In the genomic region with DNA sequence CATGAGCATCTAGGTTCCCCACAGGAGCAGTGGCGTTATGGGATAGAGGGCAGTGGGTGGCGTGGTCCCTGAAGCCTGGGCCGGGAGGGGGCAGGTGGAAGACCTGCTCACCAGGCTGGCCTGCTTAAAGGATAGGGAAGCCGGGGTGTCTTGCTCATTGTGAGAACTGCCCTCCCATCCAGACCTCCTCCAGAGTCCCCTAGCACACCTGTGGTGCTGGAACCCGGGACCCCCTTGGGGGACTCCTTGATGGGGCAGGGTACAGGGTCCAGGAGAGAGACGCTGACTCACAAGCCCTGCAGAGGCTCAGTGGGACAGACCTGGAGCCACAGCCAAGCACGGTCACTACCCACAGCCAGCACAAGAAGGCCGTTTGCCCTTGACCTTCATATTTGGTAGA, we compare ENCODE assay signal across 19 cellular contexts. TPM values are rescaled to one million over a fixed set of nuclear protein-coding genes. Genes with fewer than 3 reads are reported as not detected.
A peak's percentile ranks its signal among the peaks of the same experiment; 100 is the strongest.
DNase-seq lines count a peak whose midpoint lies in the region; ATAC-seq, FAIRE-seq and TF ChIP-seq lines count a peak whose summit lies in the region.
"Had no signal": no experiment of that assay in that cellular context is flagged by ENCODE, and none has a peak within 500 bp of the region (broad histone marks: within the 10 kb centered on the region; RNA-seq: fewer than 3 reads in every experiment).

No MANE protein-coding gene starts in this region.

- H3K9me3 Mint-ChIP-seq in activated T-cell treated with anti-CD3 and anti-CD28 coated beads, Interleukin-2, amount 50 U/mL, for 24 hours = no peaks in the 10 kb centered on the region
- H3K9me3 Mint-ChIP-seq in activated T-cell treated with anti-CD3 and anti-CD28 coated beads, Interleukin-2, amount 50 U/mL, for 72 hours = no peaks in the 10 kb centered on the region
- no peaks in the 10 kb centered on the region for H3K9me3 Mint-ChIP-seq in type B pancreatic cell
- no peaks in the 10 kb centered on the region for H3K9me3 Mint-ChIP-seq in Caco-2 (ENCODE audit: unreplicated experiment)

- no peak overlapping the region for H3K27ac Mint-ChIP-seq in activated T-cell treated with anti-CD3 and anti-CD28 coated beads, Interleukin-2, amount 50 U/mL, for 24 hours
- H3K27ac Mint-ChIP-seq in activated T-cell treated with anti-CD3 and anti-CD28 coated beads, Interleukin-2, amount 50 U/mL, for 72 hours = no peak overlapping the region
- H3K27ac Mint-ChIP-seq in type B pancreatic cell = peak overlapping the region; percentile 96
- no peak overlapping the region for H3K27ac Mint-ChIP-seq in Caco-2 (ENCODE audit: unreplicated experiment)
- H3K27ac Mint-ChIP-seq in T-helper 17 cell = no peak overlapping the region
- H3K27ac Mint-ChIP-seq: CD14-positive monocyte had no signal

- TF ChIP-seq CTCF in RWPE2 (IDR thresholded peaks at IDR 0.05; ENCODE audit: poor library complexity, severe bottlenecking) (no peak), kidney (IDR thresholded peaks at IDR 0.05; ENCODE audit: borderline replicate concordance, extremely low read depth, insufficient read depth) (no peak), type B pancreatic cell (conservative IDR thresholded peaks at IDR 0.05) (no peak), Caco-2 (IDR thresholded peaks at IDR 0.05; ENCODE audit: insufficient read depth in 1 of 2, low read depth in 1 of 2, low read length in 1 of 2, severe bottlenecking in 1 of 2, unreplicated experiment in 1 of 2) (no peak)

- peaks cover 23% of the 10 kb centered on the region for H3K4me1 ChIP-seq in RWPE2 (ENCODE audit: insufficient read depth, poor library complexity, severe bottlenecking)
- no peaks in the 10 kb centered on the region for H3K4me1 ChIP-seq in kidney (ENCODE audit: control insufficient read depth in 1 of 2, insufficient read depth in 1 of 2, low read depth in 1 of 2, low read length in 2 of 2)
- peaks cover 3% of the 10 kb centered on the region; the same call in 1 of the 2 replicates for H3K4me1 ChIP-seq in Caco-2

- no peak for ATAC-seq in activated T-cell treated with anti-CD3 and anti-CD28 coated beads, Interleukin-2, amount 50 U/mL, for 72 hours (replicated peaks in 1 of 2)
- ATAC-seq in RWPE2 (ENCODE audit: low read depth) (no peak), T-helper 17 cell (no peak), HG02678 (IDR thresholded peaks at IDR 0.05; ENCODE audit: unreplicated experiment) (no peak)
- ATAC-seq: GM12878 had no signal

- peaks cover 84% of the 10 kb centered on the region for H3K27me3 Mint-ChIP-seq in activated T-cell treated with anti-CD3 and anti-CD28 coated beads, Interleukin-2, amount 50 U/mL, for 24 hours
- peaks cover 46% of the 10 kb centered on the region for H3K27me3 Mint-ChIP-seq in activated T-cell treated with anti-CD3 and anti-CD28 coated beads, Interleukin-2, amount 50 U/mL, for 72 hours (ENCODE audit: low read depth)
- peaks cover 59% of the 10 kb centered on the region for H3K27me3 Mint-ChIP-seq in type B pancreatic cell
- no peaks in the 10 kb centered on the region for H3K27me3 Mint-ChIP-seq in Caco-2 (ENCODE audit: insufficient read depth, unreplicated experiment)
- H3K27me3 Mint-ChIP-seq in T-helper 17 cell = peaks cover 77% of the 10 kb centered on the region

- H3K27ac ChIP-seq in RWPE2 (ENCODE audit: poor library complexity, severe bottlenecking) (peak overlapping the region; percentile 83), kidney (ENCODE audit: low read depth in 2 of 2, low read length in 2 of 2) (no peak overlapping the region)

- POLR2A ChIA-PET in Caco-2 (lab: Charles Lee) = no interaction called here

- H3K36me3 ChIP-seq in RWPE2 (ENCODE audit: low read depth) (no peaks in the 10 kb centered on the region), kidney (ENCODE audit: control insufficient read depth in 1 of 2, insufficient read depth in 2 of 2, low read length in 2 of 2) (no peaks in the 10 kb centered on the region), Caco-2 (ENCODE audit: control insufficient read depth, insufficient read depth, low read length) (no peaks in the 10 kb centered on the region)

- CTCF ChIA-PET in Caco-2 (lab: Charles Lee) = no interaction called here

- no peak overlapping the region for H3K9ac ChIP-seq in kidney (ENCODE audit: low read length in 2 of 2)

- H3K27me3 ChIP-seq in RWPE2 (ENCODE audit: insufficient read depth, poor library complexity, severe bottlenecking) (no peaks in the 10 kb centered on the region), Caco-2 (replicated peaks; ENCODE audit: control insufficient read depth, insufficient read depth, low read length) (no peaks in the 10 kb centered on the region)

- no peak overlapping the region for H3K4me3 ChIP-seq in RWPE2 (ENCODE audit: severe bottlenecking)
- no peak overlapping the region for H3K4me3 ChIP-seq in kidney (ENCODE audit: low read length in 2 of 2)
- no peak overlapping the region for H3K4me3 ChIP-seq in Caco-2 (ENCODE audit: low read depth, low read length)
- H3K4me3 ChIP-seq: GM12878 had no signal

- peaks cover 9% of the 10 kb centered on the region for H3K4me1 Mint-ChIP-seq in activated T-cell treated with anti-CD3 and anti-CD28 coated beads, Interleukin-2, amount 50 U/mL, for 24 hours (ENCODE audit: low read depth)
- no peaks in the 10 kb centered on the region for H3K4me1 Mint-ChIP-seq in activated T-cell treated with anti-CD3 and anti-CD28 coated beads, Interleukin-2, amount 50 U/mL, for 72 hours (ENCODE audit: low read depth)
- no peaks in the 10 kb centered on the region for H3K4me1 Mint-ChIP-seq in type B pancreatic cell (ENCODE audit: unreplicated experiment)
- H3K4me1 Mint-ChIP-seq in Caco-2 (ENCODE audit: low read depth, unreplicated experiment) = no peaks in the 10 kb centered on the region
- H3K4me1 Mint-ChIP-seq in T-helper 17 cell = peaks cover 6% of the 10 kb centered on the region

- H3K9me3 ChIP-seq in RWPE2 (ENCODE audit: severe bottlenecking) (no peaks in the 10 kb centered on the region), kidney (ENCODE audit: control insufficient read depth in 1 of 2, low read length in 2 of 2) (no peaks in the 10 kb centered on the region), Caco-2 (no peaks in the 10 kb centered on the region), T-helper 17 cell (ENCODE audit: control insufficient read depth, low read length, poor library complexity, severe bottlenecking) (no peaks in the 10 kb centered on the region)

- H3K36me3 Mint-ChIP-seq in activated T-cell treated with anti-CD3 and anti-CD28 coated beads, Interleukin-2, amount 50 U/mL, for 24 hours (ENCODE audit: low read depth) = no peaks in the 10 kb centered on the region
- H3K36me3 Mint-ChIP-seq in activated T-cell treated with anti-CD3 and anti-CD28 coated beads, Interleukin-2, amount 50 U/mL, for 72 hours (ENCODE audit: insufficient read depth in 2 of 2) = no peaks in the 10 kb centered on the region
- H3K36me3 Mint-ChIP-seq in type B pancreatic cell (no peaks in the 10 kb centered on the region), Caco-2 (ENCODE audit: insufficient read depth, unreplicated experiment) (peaks cover 10% of the 10 kb centered on the region), T-helper 17 cell (ENCODE audit: low read depth) (no peaks in the 10 kb centered on the region)
- H3K36me3 Mint-ChIP-seq: CD14-positive monocyte had no signal

- peak; percentile 13 for DNase-seq in activated T-cell treated with anti-CD3 and anti-CD28 coated beads, Interleukin-2, amount 50 U/mL, for 24 hours
- no peak for DNase-seq in activated T-cell treated with anti-CD3 and anti-CD28 coated beads, Interleukin-2, amount 50 U/mL, for 72 hours
- DNase-seq in RWPE2 (ENCODE audit: low spot score) = peak; percentile 69
- peak; percentile 15 for DNase-seq in kidney
- no peak for DNase-seq in type B pancreatic cell (ENCODE audit: extremely low spot score, unreplicated experiment)
- DNase-seq in Caco-2 = no peak
- no peak for DNase-seq in T-helper 17 cell
- DNase-seq: COR-L47, DMS53, HCEC 1CT, MV-4-11, NCI-H1436 treated with DMSO at 0.1 percent for 48 hours, NCI-H2081 treated with DMSO at 0.1 percent for 48 hours, NCI-H524 had no signal

- no TSS peak for BruUV-seq in Caco-2 (replicated peaks; lab: Mats Ljungman, UMichigan)

- H3K4me3 Mint-ChIP-seq in activated T-cell treated with anti-CD3 and anti-CD28 coated beads, Interleukin-2, amount 50 U/mL, for 24 hours = no peak overlapping the region
- H3K4me3 Mint-ChIP-seq in activated T-cell treated with anti-CD3 and anti-CD28 coated beads, Interleukin-2, amount 50 U/mL, for 72 hours = no peak overlapping the region
- H3K4me3 Mint-ChIP-seq in type B pancreatic cell = no peak overlapping the region
- no peak overlapping the region for H3K4me3 Mint-ChIP-seq in Caco-2 (ENCODE audit: unreplicated experiment)
- no peak overlapping the region for H3K4me3 Mint-ChIP-seq in T-helper 17 cell
- H3K4me3 Mint-ChIP-seq: CD14-positive monocyte had no signal

- intact Hi-C loops in kidney (cut with DNase I) = no loop called here
- intact Hi-C loops in Caco-2 (cut with micrococcal nuclease; ENCODE audit: unreplicated experiment) = no loop called here

- FAIRE-seq in kidney (lab: Jason Lieb, UNC) = no peak
- FAIRE-seq: GM12878, GM18507 had no signal

RNA-seq across cellular contexts. Expression of a gene that starts 2.8 kb away (rescaled TPM):
- total RNA-seq in activated T-cell treated with anti-CD3 and anti-CD28 coated beads, Interleukin-2, amount 50 U/mL, for 72 hours = not detected
- total RNA-seq in kidney (1.5 TPM), type B pancreatic cell (ENCODE audit: low replicate concordance) (13.4 and 22.4 TPM in 2 replicates), Caco-2 (2022) (not detected in 2 replicates), T-helper 17 cell (not detected)
- polyA plus RNA-seq in kidney (ENCODE audit: insufficient read depth, low read depth, low replicate concordance) = 373 TPM
- total RNA-seq: A172 had no signal
- polyA plus RNA-seq: CD14-positive monocyte had no signal

Comparison
In these comparisons a context has a peak if more than half of its experiments do, and no peak if none do; other contexts are left out.
1. DNase-seq: peak in activated T-cell treated with anti-CD3 and anti-CD28 coated beads, Interleukin-2, amount 50 U/mL, for 24 hours (single experiment), RWPE2 (single experiment) and kidney (single experiment); none in activated T-cell treated with anti-CD3 and anti-CD28 coated beads, Interleukin-2, amount 50 U/mL, for 72 hours (0 of 2), type B pancreatic cell (single experiment), Caco-2 (0 of 2) and T-helper 17 cell (0 of 3).